In genomic region chr18:25351280-25351772, GRCh38 we compare ENCODE assay signal across 9 cellular contexts. TPM values are rescaled to one million over a fixed set of nuclear protein-coding genes. Genes with fewer than 3 reads are reported as not detected.
DNase-seq lines count a peak whose midpoint lies in the region; ATAC-seq and TF ChIP-seq lines count a peak whose summit lies in the region.
"Had no signal": no experiment of that assay in that cellular context is flagged by ENCODE, and none has a peak within 500 bp of the region (broad histone marks: within the 10 kb centered on the region; RNA-seq: fewer than 3 reads in every experiment).

No MANE protein-coding gene starts in this region.

- DNase-seq in cardiac muscle cell (ENCODE audit: low read depth in 1 of 2, low spot score in 1 of 2), result no peak
- no peak for DNase-seq in cardiac septum (ENCODE audit: low spot score)
- DNase-seq in body of pancreas, result no peak
- no peak for DNase-seq in lung (ENCODE audit: low spot score)
- DNase-seq in upper lobe of right lung, result no peak
- DNase-seq in activated CD4-positive, CD25-positive, alpha-beta regulatory T cell (lab: John Stamatoyannopoulos, UW), result no peak
- no peak for DNase-seq in posterior cingulate gyrus

- intact Hi-C loops in cardiac septum (cut with DNase I), result loop anchor here (5.0 kb wide), 2 partner anchors 474 to 954 kb away; partner anchors contain the start of gene OSBPL1A
- intact Hi-C loops in body of pancreas (cut with DNase I), result loop anchor here (10.0 kb wide), 1 partner anchor 947 kb away; no protein-coding TSS in a partner anchor
- intact Hi-C loops in upper lobe of right lung (cut with DNase I), result no loop called here
- intact Hi-C loops in posterior cingulate gyrus (cut with DNase I), result loop anchor here (5.0 to 10.0 kb wide), 3 partner anchors 153 to 741 kb away; partner anchors contain the start of gene SS18

- H3K4me1 ChIP-seq in cardiac muscle cell (ENCODE audit: low read depth), result peaks cover 25% of the 10 kb centered on the region
- H3K4me1 ChIP-seq in body of pancreas, result peaks cover 23% of the 10 kb centered on the region
- peaks cover 1 to 2% of the 10 kb centered on the region in 2 donors for H3K4me1 ChIP-seq in lung (ENCODE audit: control insufficient read depth in 2 of 2, insufficient read depth in 2 of 2, low read length in 2 of 2)
- peaks cover 5% of the 10 kb centered on the region for H3K4me1 ChIP-seq in upper lobe of right lung

- H3K9me3 ChIP-seq in cardiac muscle cell (ENCODE audit: low read depth) (no peaks in the 10 kb centered on the region), body of pancreas (no peaks in the 10 kb centered on the region), lung (ENCODE audit: control insufficient read depth in 2 of 2, insufficient read depth in 1 of 2, low read length in 1 of 2) (no peaks in the 10 kb centered on the region), upper lobe of right lung (no peaks in the 10 kb centered on the region)

- TF ChIP-seq POLR2A in body of pancreas (IDR thresholded peaks at IDR 0.05), result no peak

- H3K36me3 ChIP-seq in cardiac muscle cell, result no peaks in the 10 kb centered on the region
- no peaks in the 10 kb centered on the region for H3K36me3 ChIP-seq in body of pancreas (replicated peaks in 1 of 2; ENCODE audit: insufficient read depth in 1 of 2, low read depth in 2 of 2)
- no peaks in the 10 kb centered on the region for H3K36me3 ChIP-seq in lung (ENCODE audit: control insufficient read depth in 2 of 2, insufficient read depth in 2 of 2, low read length in 2 of 2)
- H3K36me3 ChIP-seq in upper lobe of right lung, result no peaks in the 10 kb centered on the region

- H3K4me3 ChIP-seq in cardiac muscle cell (peak overlapping the region; percentile 96), body of pancreas (peak overlapping the region in 1 of 2 donors; percentile 50), lung (peak overlapping the region; percentile 40), upper lobe of right lung (peak overlapping the region; percentile 76)

- H3K27ac ChIP-seq in cardiac muscle cell (peak overlapping the region; percentile 93), body of pancreas (peak overlapping the region in 3 of 4 donors; percentile 45 to 62 (median 52)), lung (ENCODE audit: low read depth in 1 of 2, low read length in 1 of 2) (peak overlapping the region; percentile 82 to 90), upper lobe of right lung (peak overlapping the region; percentile 80)

- ATAC-seq in body of pancreas (no peak), lung (ENCODE audit: insufficient read depth, low FRiP score) (no peak), upper lobe of right lung (no peak), HG03135 (IDR thresholded peaks at IDR 0.05; ENCODE audit: unreplicated experiment) (no peak)

- WGBS in body of pancreas, 2 donors, result 1 to 3% methylated on average over 18 to 20 of the region's 20 CpGs
- 0 to 1% methylated on average over 20 of the region's 20 CpGs for WGBS in lung, 2 donors

- TF ChIP-seq CTCF in cardiac muscle cell (IDR thresholded peaks at IDR 0.05; ENCODE audit: low read depth, low read length), result no peak
- TF ChIP-seq CTCF in body of pancreas (IDR thresholded peaks at IDR 0.05), result no peak
- no peak for TF ChIP-seq CTCF in lung (IDR thresholded peaks at IDR 0.05; ENCODE audit: control extremely low read depth, extremely low read depth)
- no peak for TF ChIP-seq CTCF in upper lobe of right lung (IDR thresholded peaks at IDR 0.05)

- H3K27me3 ChIP-seq in cardiac muscle cell (peaks cover 27% of the 10 kb centered on the region), body of pancreas (peaks cover 0 to 21% of the 10 kb centered on the region in 2 donors), lung (ENCODE audit: control insufficient read depth, insufficient read depth) (no peaks in the 10 kb centered on the region), upper lobe of right lung (peaks cover 16% of the 10 kb centered on the region)

RNA-seq across cellular contexts. Expression of gene ZNF521, which starts 0.6 kb away (rescaled TPM):
- total RNA-seq in cardiac muscle cell (152 and 442 TPM in 2 replicates), cardiac septum (15.4 TPM), body of pancreas (10 to 100 TPM in 1 of 2 donors, 1 to 10 TPM in 1; 3.3 to 17.4 TPM), lung (10 to 100 TPM; 16.4 to 48.8 TPM), upper lobe of right lung (25.0 TPM)
- polyA plus RNA-seq in cardiac muscle cell (34.2 and 47.9 TPM in 2 replicates), lung (1 to 10 TPM; 1.5 to 4.9 TPM)
- total RNA-seq: T-helper 1 cell treated with Interleukin-12 subunit alpha and Interleukin-12 subunit beta and Interleukin-4 antibody, amounts not matched to agents 30 ng/mL and 1 ng/mL, for 36 hours had no signal
